Comparison of ENCODE assay signal across 13 cellular contexts in genomic region chrX:96721398-96721797, GRCh38. TPM values are rescaled to one million over a fixed set of nuclear protein-coding genes. Genes with fewer than 3 reads are reported as not detected.
DNase-seq lines count a peak whose midpoint lies in the region; ATAC-seq and TF ChIP-seq lines count a peak whose summit lies in the region.
"Had no signal": no experiment of that assay in that cellular context is flagged by ENCODE, and none has a peak within 500 bp of the region (broad histone marks: within the 10 kb centered on the region; RNA-seq: fewer than 3 reads in every experiment).

No MANE protein-coding gene starts in this region.

- no peaks in the 10 kb centered on the region for H3K36me3 ChIP-seq in KMS-11 (ENCODE audit: insufficient read depth)

- H3K4me1 ChIP-seq in KMS-11 (ENCODE audit: low read depth, poor library complexity, severe bottlenecking), result peaks cover 38% of the 10 kb centered on the region

- DNase-seq in activated naive CD8-positive, alpha-beta T cell treated with anti-CD3 and anti-CD28 coated beads, Interleukin-2, amount 50 U/mL, for 24 hours, result no peak
- no peak for DNase-seq in activated naive CD8-positive, alpha-beta T cell treated with anti-CD3 and anti-CD28 coated beads for 36 hours
- no peak for DNase-seq in stimulated activated naive CD8-positive, alpha-beta T cell treated with anti-CD3 and anti-CD28 coated beads, Interleukin-15, amount 100 ng/mL, for 72 hours
- DNase-seq in A172 (ENCODE audit: low spot score), result no peak
- no peak for DNase-seq in GF-D8 (lab: John Stamatoyannopoulos, UW)
- no peak for DNase-seq in cardiac septum (ENCODE audit: low spot score)
- DNase-seq: ACHN; activated T-cell treated with anti-CD3 and anti-CD28 coated beads, Interleukin-2, amount 50 U/mL, for 24 hours; SHP77 treated with DMSO at 0.1 percent for 48 hours had no signal

- H3K4me3 ChIP-seq in KMS-11 (IDR thresholded peaks at IDR 0.05; ENCODE audit: insufficient read depth, low read depth, low read length), result no peak overlapping the region
- H3K4me3 ChIP-seq: lung, skin epidermis had no signal

- no peak overlapping the region for H2AFZ ChIP-seq in KMS-11 (ENCODE audit: low read depth)

- H3K4me2 ChIP-seq in KMS-11, result peak overlapping the region; percentile 25; the same call in 1 of the 2 replicates

- no peaks in the 10 kb centered on the region for H3K9me3 Mint-ChIP-seq in activated naive CD8-positive, alpha-beta T cell treated with anti-CD3 and anti-CD28 coated beads, Interleukin-2, amount 50 U/mL, for 24 hours
- H3K9me3 Mint-ChIP-seq in activated naive CD8-positive, alpha-beta T cell treated with anti-CD3 and anti-CD28 coated beads for 36 hours, result no peaks in the 10 kb centered on the region
- H3K9me3 Mint-ChIP-seq in stimulated activated naive CD8-positive, alpha-beta T cell treated with anti-CD3 and anti-CD28 coated beads, Interleukin-15, amount 100 ng/mL, for 72 hours, result no peaks in the 10 kb centered on the region
- H3K9me3 Mint-ChIP-seq: activated T-cell treated with anti-CD3 and anti-CD28 coated beads, Interleukin-2, amount 50 U/mL, for 24 hours had no signal

- peaks cover 5% of the 10 kb centered on the region for H3K4me1 Mint-ChIP-seq in activated naive CD8-positive, alpha-beta T cell treated with anti-CD3 and anti-CD28 coated beads, Interleukin-2, amount 50 U/mL, for 24 hours
- H3K4me1 Mint-ChIP-seq in activated naive CD8-positive, alpha-beta T cell treated with anti-CD3 and anti-CD28 coated beads for 36 hours, result no peaks in the 10 kb centered on the region
- no peaks in the 10 kb centered on the region for H3K4me1 Mint-ChIP-seq in stimulated activated naive CD8-positive, alpha-beta T cell treated with anti-CD3 and anti-CD28 coated beads, Interleukin-15, amount 100 ng/mL, for 72 hours

- H3K36me3 Mint-ChIP-seq in activated naive CD8-positive, alpha-beta T cell treated with anti-CD3 and anti-CD28 coated beads, Interleukin-2, amount 50 U/mL, for 24 hours (ENCODE audit: low read depth), result peaks cover 2% of the 10 kb centered on the region
- H3K36me3 Mint-ChIP-seq in activated naive CD8-positive, alpha-beta T cell treated with anti-CD3 and anti-CD28 coated beads for 36 hours, result peaks cover 3% of the 10 kb centered on the region

- H3K27me3 Mint-ChIP-seq in activated naive CD8-positive, alpha-beta T cell treated with anti-CD3 and anti-CD28 coated beads, Interleukin-2, amount 50 U/mL, for 24 hours, result no peaks in the 10 kb centered on the region
- no peaks in the 10 kb centered on the region for H3K27me3 Mint-ChIP-seq in activated naive CD8-positive, alpha-beta T cell treated with anti-CD3 and anti-CD28 coated beads for 36 hours
- no peaks in the 10 kb centered on the region for H3K27me3 Mint-ChIP-seq in stimulated activated naive CD8-positive, alpha-beta T cell treated with anti-CD3 and anti-CD28 coated beads, Interleukin-15, amount 100 ng/mL, for 72 hours

- no peaks in the 10 kb centered on the region for H3K79me2 ChIP-seq in KMS-11 (ENCODE audit: insufficient read depth, low read depth)

- no peak overlapping the region for H3K27ac Mint-ChIP-seq in activated naive CD8-positive, alpha-beta T cell treated with anti-CD3 and anti-CD28 coated beads, Interleukin-2, amount 50 U/mL, for 24 hours
- no peak overlapping the region for H3K27ac Mint-ChIP-seq in activated naive CD8-positive, alpha-beta T cell treated with anti-CD3 and anti-CD28 coated beads for 36 hours
- no peak overlapping the region for H3K27ac Mint-ChIP-seq in stimulated activated naive CD8-positive, alpha-beta T cell treated with anti-CD3 and anti-CD28 coated beads, Interleukin-15, amount 100 ng/mL, for 72 hours
- H3K27ac Mint-ChIP-seq: activated T-cell treated with anti-CD3 and anti-CD28 coated beads, Interleukin-2, amount 50 U/mL, for 24 hours had no signal

- peak; percentile 72 for ATAC-seq in activated naive CD8-positive, alpha-beta T cell treated with anti-CD3 and anti-CD28 coated beads, Interleukin-2, amount 50 U/mL, for 24 hours
- ATAC-seq in HG02840 (IDR thresholded peaks at IDR 0.05; ENCODE audit: low FRiP score, unreplicated experiment), result peak; percentile 100
- ATAC-seq in stimulated activated naive CD8-positive, alpha-beta T cell treated with anti-CD3 and anti-CD28 coated beads, Interleukin-15, amount 100 ng/mL, for 72 hours, result peak; percentile 84

- intact Hi-C loops in cardiac septum (cut with DNase I), result no loop called here

- no peak for TF ChIP-seq CTCF in KMS-11 (conservative IDR thresholded peaks at IDR 0.05; ENCODE audit: low read depth, low read length)

- no peak overlapping the region for H3K4me3 Mint-ChIP-seq in activated naive CD8-positive, alpha-beta T cell treated with anti-CD3 and anti-CD28 coated beads, Interleukin-2, amount 50 U/mL, for 24 hours
- H3K4me3 Mint-ChIP-seq in activated naive CD8-positive, alpha-beta T cell treated with anti-CD3 and anti-CD28 coated beads for 36 hours, result no peak overlapping the region
- H3K4me3 Mint-ChIP-seq in stimulated activated naive CD8-positive, alpha-beta T cell treated with anti-CD3 and anti-CD28 coated beads, Interleukin-15, amount 100 ng/mL, for 72 hours, result no peak overlapping the region
- H3K4me3 Mint-ChIP-seq: activated T-cell treated with anti-CD3 and anti-CD28 coated beads, Interleukin-2, amount 50 U/mL, for 24 hours had no signal

- no peaks in the 10 kb centered on the region for H4K20me1 ChIP-seq in KMS-11 (ENCODE audit: insufficient read depth)

- no peak overlapping the region for H3K27ac ChIP-seq in KMS-11
- H3K27ac ChIP-seq: skin epidermis had no signal

- no peaks in the 10 kb centered on the region for H3K27me3 ChIP-seq in KMS-11 (ENCODE audit: insufficient read depth, low read depth)

- no peak overlapping the region for H3K9ac ChIP-seq in KMS-11

RNA-seq across cellular contexts. Expression of gene DIAPH2, which starts 36.8 kb away (rescaled TPM):
- 1 to 10 TPM; 4.8 to 5.5 TPM for total RNA-seq in activated naive CD8-positive, alpha-beta T cell treated with anti-CD3 and anti-CD28 coated beads for 36 hours
- 3.9 and 4.7 TPM in 2 replicates for total RNA-seq in A172 (2014; rRNA removed; shearing (Covaris generic))
- 13.5 TPM for total RNA-seq in cardiac septum
